In genomic region chr1:119613769-119614358, GRCh38 we compare ENCODE assay signal across 9 cellular contexts. TPM values are rescaled to one million over a fixed set of nuclear protein-coding genes. Genes with fewer than 3 reads are reported as not detected.
DNase-seq lines count a peak whose midpoint lies in the region; ATAC-seq and TF ChIP-seq lines count a peak whose summit lies in the region.
"Had no signal": no experiment of that assay in that cellular context is flagged by ENCODE, and none has a peak within 500 bp of the region (broad histone marks: within the 10 kb centered on the region; RNA-seq: fewer than 3 reads in every experiment).

No MANE protein-coding gene starts in this region.

- WGBS in testis, 2 donors: 44 to 57% methylated on average over 7 of the region's 7 CpGs

- intact Hi-C loops in testis (cut with DNase I; ENCODE audit: low total_unique reads): loop anchor here (5.0 kb wide), 1 partner anchor 48 kb away; no protein-coding TSS in a partner anchor

- H3K9me3 Mint-ChIP-seq in neural progenitor cell: no peaks in the 10 kb centered on the region
- H3K9me3 Mint-ChIP-seq: dendritic cell treated with granulocyte-macrophage colony-stimulating factor and Interleukin-4, amounts not matched to agents 40 ng/mL and 50 ng/mL, for 4 days had no signal

- H3K4me3 Mint-ChIP-seq in neural progenitor cell: no peak overlapping the region
- H3K4me3 Mint-ChIP-seq: dendritic cell treated with granulocyte-macrophage colony-stimulating factor and Interleukin-4, amounts not matched to agents 40 ng/mL and 50 ng/mL, for 4 days had no signal

- H3K79me2 ChIP-seq in DND-41 (ENCODE audit: insufficient read depth, low read length) (no peaks in the 10 kb centered on the region), neural progenitor cell (ENCODE audit: low read depth) (no peaks in the 10 kb centered on the region)

- no peak overlapping the region for H3K27ac Mint-ChIP-seq in neural progenitor cell
- H3K27ac Mint-ChIP-seq: dendritic cell treated with granulocyte-macrophage colony-stimulating factor and Interleukin-4, amounts not matched to agents 40 ng/mL and 50 ng/mL, for 4 days had no signal

- H3K9ac ChIP-seq in DND-41 (ENCODE audit: low read depth, low read length) (no peak overlapping the region), neural progenitor cell (no peak overlapping the region)

- no peak for TF ChIP-seq POLR2A in testis (IDR thresholded peaks at IDR 0.05)

- no peaks in the 10 kb centered on the region for H3K9me3 ChIP-seq in DND-41 (ENCODE audit: insufficient read depth, low read length, severe bottlenecking)
- no peaks in the 10 kb centered on the region for H3K9me3 ChIP-seq in neural progenitor cell (ENCODE audit: low read depth)
- H3K9me3 ChIP-seq in testis: no peaks in the 10 kb centered on the region

- peaks cover 2% of the 10 kb centered on the region for H3K4me1 Mint-ChIP-seq in neural progenitor cell

- ATAC-seq in DND-41 (ENCODE audit: insufficient read depth, low read depth) (peak; percentile 96), GM21528 (IDR thresholded peaks at IDR 0.05; ENCODE audit: low FRiP score, unreplicated experiment) (peak; percentile 87)

- peaks cover 6% of the 10 kb centered on the region for H3K27me3 ChIP-seq in DND-41 (ENCODE audit: insufficient read depth, low read length, poor library complexity)
- no peaks in the 10 kb centered on the region for H3K27me3 ChIP-seq in neural progenitor cell
- H3K27me3 ChIP-seq in testis: no peaks in the 10 kb centered on the region

- H3K4me2 ChIP-seq in DND-41 (ENCODE audit: insufficient read depth, low read length): no peak overlapping the region
- H3K4me2 ChIP-seq in neural progenitor cell: no peak overlapping the region

- H3K36me3 ChIP-seq in DND-41 (ENCODE audit: insufficient read depth, low read length) (no peaks in the 10 kb centered on the region), neural progenitor cell (no peaks in the 10 kb centered on the region), testis (ENCODE audit: low read depth, missing control alignments) (no peaks in the 10 kb centered on the region)

- peak; percentile 81 for TF ChIP-seq CTCF in DND-41 (IDR thresholded peaks at IDR 0.05; ENCODE audit: borderline replicate concordance, extremely low read depth, low read length, poor library complexity, severe bottlenecking)
- TF ChIP-seq CTCF in fibroblast of mammary gland (conservative IDR thresholded peaks at IDR 0.05; ENCODE audit: control insufficient read depth, insufficient read depth, low read depth, low read length): peak; percentile 77
- peak; percentile 86 for TF ChIP-seq CTCF in neural progenitor cell (IDR thresholded peaks at IDR 0.05)
- TF ChIP-seq CTCF in testis (IDR thresholded peaks at IDR 0.05): peak; percentile 52 to 77 (median 76)

- H2AFZ ChIP-seq in DND-41 (ENCODE audit: low read depth, low read length) (no peak overlapping the region), neural progenitor cell (replicated peaks) (no peak overlapping the region)

- H3K4me3 ChIP-seq in DND-41 (ENCODE audit: low read depth in 1 of 2, low read length in 2 of 2) (no peak overlapping the region), fibroblast of mammary gland (ENCODE audit: control insufficient read depth, low read depth, low read length) (no peak overlapping the region), neural progenitor cell (no peak overlapping the region), testis (no peak overlapping the region)

- H3K27me3 Mint-ChIP-seq in neural progenitor cell (ENCODE audit: insufficient read depth, low read depth): peaks cover 7% of the 10 kb centered on the region
- H3K27me3 Mint-ChIP-seq: dendritic cell treated with granulocyte-macrophage colony-stimulating factor and Interleukin-4, amounts not matched to agents 40 ng/mL and 50 ng/mL, for 4 days had no signal

- no peaks in the 10 kb centered on the region for H3K36me3 Mint-ChIP-seq in neural progenitor cell

- H3K27ac ChIP-seq in DND-41 (ENCODE audit: low read length) (no peak overlapping the region), neural progenitor cell (no peak overlapping the region), testis (no peak overlapping the region)

- DNase-seq in DND-41: peak; percentile 78
- peak; percentile 56 for DNase-seq in HuH-7.5 (ENCODE audit: low spot score)
- peak; percentile 89 for DNase-seq in OCI-M1 (lab: John Stamatoyannopoulos, UW)
- DNase-seq in activated T-cell treated with anti-CD3 and anti-CD28 coated beads for 48 hours (ENCODE audit: low read depth): peak; percentile 56
- DNase-seq in fibroblast of mammary gland (ENCODE audit: low read depth): peak; percentile 84
- peak; percentile 90 for DNase-seq in neural progenitor cell (ENCODE audit: low spot score)
- peak; percentile 89 for DNase-seq in testis

- H4K20me1 ChIP-seq in DND-41 (ENCODE audit: insufficient read depth, low read length) (no peaks in the 10 kb centered on the region), neural progenitor cell (ENCODE audit: low read depth) (no peaks in the 10 kb centered on the region)

- H3F3A ChIP-seq in neural progenitor cell (ENCODE audit: low read depth): no peaks in the 10 kb centered on the region

- H3K4me1 ChIP-seq in DND-41 (ENCODE audit: insufficient read depth, low read length): no peaks in the 10 kb centered on the region
- no peaks in the 10 kb centered on the region for H3K4me1 ChIP-seq in neural progenitor cell
- peaks cover 22% of the 10 kb centered on the region for H3K4me1 ChIP-seq in testis

RNA-seq across cellular contexts. Expression of gene ZNF697, which starts 34.2 kb away (rescaled TPM):
- total RNA-seq in neural progenitor cell (ENCODE audit: low replicate concordance) (8.3 and 9.8 TPM in 2 replicates), testis (10 to 100 TPM; 14.8 to 22.5 TPM)
- polyA plus RNA-seq in testis (ENCODE audit: insufficient read depth, low read depth, low replicate concordance): 9.1 TPM
